In the genomic region with DNA sequence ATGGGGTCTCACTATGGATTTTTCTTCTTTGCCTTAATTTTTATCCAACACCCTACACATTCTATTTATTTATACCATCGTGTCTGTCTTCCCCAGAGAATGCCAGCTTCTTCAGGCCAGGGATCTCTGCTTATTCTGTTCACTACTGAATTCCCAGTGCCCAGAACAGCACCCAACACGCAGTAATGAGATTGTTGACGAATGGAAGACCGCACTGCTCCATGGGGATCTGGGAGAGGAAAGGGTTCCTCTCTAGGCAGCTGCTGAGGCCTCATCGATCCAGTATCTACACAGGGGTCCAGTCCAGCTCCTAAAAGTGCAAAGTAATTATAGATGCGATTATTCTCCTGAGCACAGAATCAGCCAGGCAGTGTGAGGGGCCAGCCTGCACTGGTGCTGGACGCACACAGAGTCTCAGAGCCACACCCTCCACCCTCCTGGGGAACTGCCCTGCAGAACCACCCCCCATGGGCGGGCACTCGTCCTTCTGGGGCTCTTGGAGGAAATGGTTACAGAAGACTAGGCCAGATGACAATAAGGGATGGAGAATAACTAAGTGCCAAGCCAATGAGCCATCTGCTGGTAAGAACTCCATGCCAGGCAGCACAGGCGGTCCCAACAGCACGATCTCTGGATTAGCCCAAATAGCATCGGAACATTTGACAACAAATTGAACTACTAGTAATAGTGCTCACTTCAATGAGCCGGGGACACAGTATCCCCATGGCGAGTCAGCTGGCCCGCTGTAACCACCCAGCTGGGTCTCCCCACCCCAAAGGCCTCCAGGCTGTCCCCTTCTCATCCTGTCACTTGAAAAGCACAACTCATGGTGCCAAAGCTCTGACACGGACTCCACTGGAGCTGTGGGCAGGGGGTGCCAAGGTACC, we compare ENCODE assay signal across 10 cellular contexts. TPM values are rescaled to one million over a fixed set of nuclear protein-coding genes. Genes with fewer than 3 reads are reported as not detected.
DNase-seq lines count a peak whose midpoint lies in the region; ATAC-seq and TF ChIP-seq lines count a peak whose summit lies in the region.
"Had no signal": no experiment of that assay in that cellular context is flagged by ENCODE, and none has a peak within 500 bp of the region (broad histone marks: within the 10 kb centered on the region; RNA-seq: fewer than 3 reads in every experiment).

No MANE protein-coding gene starts in this region.

- peak overlapping the region; percentile 69 for H3K4me3 ChIP-seq in neural cell (ENCODE audit: low read length)
- H3K4me3 ChIP-seq in A673 (ENCODE audit: low read depth, low read length, poor library complexity, severe bottlenecking): no peak overlapping the region

- in situ Hi-C loops in Caki2 (cut with HindIII; ENCODE audit: low pct_unique_long_range_greater_than_20kb, low sequenced_read_pairs): no loop called here

- H3K36me3 ChIP-seq in neural cell (ENCODE audit: insufficient read depth, low read length) (no peaks in the 10 kb centered on the region), A673 (ENCODE audit: insufficient read depth, low read length, poor library complexity, severe bottlenecking) (no peaks in the 10 kb centered on the region)
- H3K36me3 ChIP-seq: heart right ventricle had no signal

- H3K4me1 Mint-ChIP-seq in chondrocyte (ENCODE audit: low read depth): peaks cover 16% of the 10 kb centered on the region

- ATAC-seq in HG03432 (IDR thresholded peaks at IDR 0.05; ENCODE audit: unreplicated experiment): no peak

- no peak overlapping the region for H3K27ac Mint-ChIP-seq in chondrocyte (ENCODE audit: unreplicated experiment)

- no peak for TF ChIP-seq EP300 in neural cell (conservative IDR thresholded peaks at IDR 0.05; ENCODE audit: poor library complexity, severe bottlenecking)

- H3K79me2 ChIP-seq in neural cell (replicated peaks; ENCODE audit: insufficient read depth, low read length): peaks cover 27% of the 10 kb centered on the region

- intact Hi-C loops in A673 (cut with micrococcal nuclease; ENCODE audit: unreplicated experiment): no loop called here

- peaks cover 35% of the 10 kb centered on the region for H3K27me3 Mint-ChIP-seq in chondrocyte (ENCODE audit: low read depth)

- no peak overlapping the region for H2AFZ ChIP-seq in neural cell (ENCODE audit: low read depth, low read length)

- no peaks in the 10 kb centered on the region for H3K36me3 Mint-ChIP-seq in chondrocyte (ENCODE audit: low read depth)

- H3K27ac ChIP-seq in neural cell (ENCODE audit: low read length): no peak overlapping the region
- H3K27ac ChIP-seq in A673 (ENCODE audit: low read depth, low read length, poor library complexity, severe bottlenecking): no peak overlapping the region

- peak overlapping the region; percentile 80 for H3K9ac ChIP-seq in neural cell (ENCODE audit: low read length)

- H3K9me3 Mint-ChIP-seq in chondrocyte (ENCODE audit: low read depth): no peaks in the 10 kb centered on the region

- POLR2A ChIA-PET in A673 (lab: Charles Lee; ENCODE audit: low non-redundant PET): no interaction called here

- H4K20me1 ChIP-seq in neural cell (ENCODE audit: insufficient read depth): no peaks in the 10 kb centered on the region

- TF ChIP-seq RAD21 in neural cell (conservative IDR thresholded peaks at IDR 0.05): no peak

- H3K9me3 ChIP-seq in neural cell (ENCODE audit: low read length) (no peaks in the 10 kb centered on the region), A673 (ENCODE audit: low read depth, low read length, poor library complexity, severe bottlenecking) (no peaks in the 10 kb centered on the region)
- H3K9me3 ChIP-seq: heart right ventricle had no signal

- CTCF ChIA-PET in A673 (lab: Charles Lee): no interaction called here

- H3K9me2 ChIP-seq in neural cell (ENCODE audit: insufficient read depth, low read length): no peaks in the 10 kb centered on the region

- DNase-seq in Caki2 (ENCODE audit: low read depth): peak; percentile 54
- DNase-seq in NCI-H146 (lab: John Stamatoyannopoulos, UW): peak; percentile 93
- peak; percentile 75 for DNase-seq in chondrocyte (ENCODE audit: low spot score)
- DNase-seq in A673 (ENCODE audit: low spot score): no peak
- no peak for DNase-seq in SHP77 (lab: John Stamatoyannopoulos, UW)
- DNase-seq in SW 1271 (lab: John Stamatoyannopoulos, UW): no peak
- DNase-seq: central memory CD4-positive, alpha-beta T cell had no signal

- no peak for TF ChIP-seq CTCF in chondrocyte (IDR thresholded peaks at IDR 0.05)
- TF ChIP-seq CTCF in neural cell (IDR thresholded peaks at IDR 0.05; ENCODE audit: poor library complexity, severe bottlenecking): no peak
- TF ChIP-seq CTCF in A673 (conservative IDR thresholded peaks at IDR 0.05; ENCODE audit: low read depth, low read length): no peak

- no peaks in the 10 kb centered on the region for H3K27me3 ChIP-seq in neural cell (ENCODE audit: insufficient read depth, low read depth, low read length)
- no peaks in the 10 kb centered on the region for H3K27me3 ChIP-seq in A673 (replicated peaks; ENCODE audit: insufficient read depth, low read depth, low read length, poor library complexity)

- no peak overlapping the region for H3K4me3 Mint-ChIP-seq in chondrocyte (ENCODE audit: unreplicated experiment)

- peaks cover 20% of the 10 kb centered on the region for H3K4me1 ChIP-seq in A673 (ENCODE audit: insufficient read depth, low read length, poor library complexity, severe bottlenecking)

- BruUV-seq in A673 (replicated peaks; lab: Mats Ljungman, UMichigan): no TSS peak

- H3K4me2 ChIP-seq in neural cell (ENCODE audit: low read length): no peak overlapping the region

- no peaks in the 10 kb centered on the region for H3F3A ChIP-seq in neural cell (ENCODE audit: insufficient read depth, low read length, poor library complexity, severe bottlenecking)

TF ChIP-seq in neural cell, 6 proteins besides CTCF, POLR2A, EP300 and RAD21:
- TF ChIP-seq POLR2AphosphoS5 (IDR thresholded peaks at IDR 0.05) (no peak), REST (IDR thresholded peaks at IDR 0.05; ENCODE audit: borderline replicate concordance) (no peak), EZH2 (IDR thresholded peaks at IDR 0.05; ENCODE audit: borderline replicate concordance, insufficient read depth, low read length, poor library complexity, severe bottlenecking) (no peak), MXI1 (conservative IDR thresholded peaks at IDR 0.05; ENCODE audit: poor library complexity, severe bottlenecking) (no peak), SMC3 (conservative IDR thresholded peaks at IDR 0.05; ENCODE audit: poor library complexity) (no peak), TAF1 (IDR thresholded peaks at IDR 0.05; ENCODE audit: low read depth) (no peak)

RNA-seq across cellular contexts. Expression of gene PDE9A, which starts 1.7 kb away (rescaled TPM):
- total RNA-seq in Caki2 (2014; rRNA removed; shearing (Covaris generic); ENCODE audit: low replicate concordance): 10.1 and 14.6 TPM in 2 replicates
- total RNA-seq in chondrocyte (0.60 to 1.2 TPM (median 1.1 TPM) in 3 replicates), A673 (2021) (14.3 and 19.2 TPM in 2 replicates)
- polyA plus RNA-seq in neural cell: 29.5 and 32.2 TPM in 2 replicates
- 24.8 and 28.6 TPM in 2 replicates for polyA minus RNA-seq in neural cell

Comparison
In these comparisons a context has a peak if more than half of its experiments do, and no peak if none do; other contexts are left out.
1. DNase-seq: peak in Caki2 (single experiment), NCI-H146 (single experiment) and chondrocyte (single experiment); none in A673 (single experiment), SHP77 (0 of 2) and SW 1271 (0 of 2).